ENCODE assay signal across 8 cellular contexts in genomic region chr18:42114310-42114943, GRCh38.
DNase-seq lines count a peak whose midpoint lies in the region; ATAC-seq and TF ChIP-seq lines count a peak whose summit lies in the region.

No MANE protein-coding gene starts in this region.

- peak overlapping the region; percentile 57 for H3K4me3 ChIP-seq in SK-N-MC
- H3K4me3 ChIP-seq in heart right ventricle, result no peak overlapping the region

- H3K9me3 ChIP-seq in SK-N-MC (ENCODE audit: low read depth, low read length) (no peaks in the 10 kb centered on the region), heart right ventricle (no peaks in the 10 kb centered on the region)

- peaks cover 0 to 17% (median 7%) of the 10 kb centered on the region in 9 donors for H3K4me1 ChIP-seq in heart right ventricle

- peak; percentile 46 for DNase-seq in activated gamma-delta T cell treated with Interleukin-2 at 50 U/mL for 16 hours
- DNase-seq in activated gamma-delta T cell (lab: John Stamatoyannopoulos, UW), result no peak
- peak; percentile 82 for DNase-seq in NCI-H1092 (lab: John Stamatoyannopoulos, UW)
- peak; percentile 96 for DNase-seq in SK-N-MC (ENCODE audit: low read depth, low spot score)
- DNase-seq in activated naive CD8-positive, alpha-beta T cell treated with anti-CD3 and anti-CD28 coated beads, Interleukin-2, amount 50 U/mL, for 16 hours (ENCODE audit: low read depth, low spot score), result peak; percentile 21
- peak; percentile 11 to 76 for DNase-seq in heart right ventricle
- peak; percentile 19 for DNase-seq in pulmonary artery endothelial cell (ENCODE audit: low read depth, low spot score)

- peak overlapping the region; percentile 84 for H3K9ac ChIP-seq in SK-N-MC (ENCODE audit: insufficient read length)

- no peaks in the 10 kb centered on the region for H3K36me3 ChIP-seq in SK-N-MC (ENCODE audit: insufficient read depth, low read length)
- H3K36me3 ChIP-seq in heart right ventricle, result no peaks in the 10 kb centered on the region

- WGBS in heart right ventricle, 2 donors, result 21% methylated on average over 7 of the region's 7 CpGs

- H3K27me3 ChIP-seq in heart right ventricle, result no peaks in the 10 kb centered on the region

- H3K27ac ChIP-seq in SK-N-MC (peak overlapping the region; percentile 98), heart right ventricle (peak overlapping the region in 3 of 10 donors; percentile 5 to 41 (median 24))

- ATAC-seq in HG02678 (IDR thresholded peaks at IDR 0.05; ENCODE audit: unreplicated experiment), result peak; percentile 83
- ATAC-seq in heart right ventricle, result peak in 7 of 8 donors; percentile 77 to 90 (median 87)

- intact Hi-C loops in heart right ventricle (cut with DNase I), result loop anchor here in 9 of 10 donors (2.0 to 10.0 kb wide), 10 partner anchors 160 to 1470 kb away; partner anchors contain the start of gene SYT4 (in 2 of the 9)

- TF ChIP-seq CTCF in heart right ventricle (IDR thresholded peaks at IDR 0.05), result peak; percentile 84 to 93 (median 89)
